In the genomic region with DNA sequence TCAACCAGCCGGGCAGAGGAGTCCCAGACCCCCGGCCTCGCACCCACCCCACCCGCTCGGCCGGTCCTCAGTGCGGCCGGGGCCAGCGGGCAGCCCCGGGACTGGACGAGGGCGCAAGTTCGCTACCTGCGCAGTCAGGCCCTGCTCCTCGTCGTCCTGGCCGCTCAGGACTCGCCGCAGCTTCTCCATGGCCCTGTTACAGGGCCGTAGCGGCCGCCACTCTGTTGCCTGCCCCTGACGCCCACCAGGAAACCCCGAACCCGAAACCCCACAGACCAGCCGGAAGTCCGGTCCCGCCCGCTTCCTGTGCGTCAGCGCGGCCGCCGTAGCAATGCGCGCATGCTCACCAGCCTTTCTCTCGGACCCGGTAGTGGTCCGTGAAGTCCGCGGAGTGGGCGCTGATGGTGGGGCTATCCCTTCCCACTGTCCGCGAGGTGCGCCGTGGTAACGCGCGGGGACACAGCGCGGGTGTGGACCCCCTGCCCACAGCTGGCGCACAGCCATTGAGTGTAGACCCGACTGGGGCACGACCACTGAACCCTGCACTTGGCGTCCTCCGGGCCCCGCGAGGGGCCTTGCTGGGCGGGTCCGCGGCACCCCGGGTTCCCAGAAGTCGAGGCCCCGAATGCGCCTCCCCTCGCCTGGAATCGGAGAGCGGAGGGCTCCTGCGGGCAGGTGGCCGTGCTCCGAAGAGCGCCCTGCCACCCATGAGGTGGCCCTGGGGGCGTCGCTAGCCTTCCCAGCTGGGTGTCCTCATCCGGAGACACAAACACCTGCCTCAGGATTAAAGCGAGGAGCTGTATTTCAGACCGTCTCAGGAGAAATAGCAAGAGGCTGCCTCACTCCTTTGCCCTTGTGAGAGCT, we compare ENCODE assay signal across 8 cellular contexts. TPM values are rescaled to one million over a fixed set of nuclear protein-coding genes. Genes with fewer than 3 reads are reported as not detected.
DNase-seq lines count a peak whose midpoint lies in the region; ATAC-seq and TF ChIP-seq lines count a peak whose summit lies in the region.

Gene SFT2D1 (minus strand): TSS at position 253 of the 864 bp plus-strand sequence. CDS start 64 bp downstream, at position 189.

- peak within 1 kb of the TSS; percentile 96 to 99 for H3K4me3 ChIP-seq in mesenchymal stem cell (ENCODE audit: insufficient read depth in 1 of 2, low read depth in 1 of 2, low read length in 2 of 2)

- H2BK12ac ChIP-seq in mesenchymal stem cell (ENCODE audit: low read length in 2 of 2): peak within 1 kb of the TSS in 1 of 2 experiments; percentile 47

- intact Hi-C loops in CD14-positive monocyte (cut with micrococcal nuclease): loop anchor here (1.0 to 5.0 kb wide), 5 partner anchors 40 to 750 kb away; partner anchors contain the start of genes MPC1 (in 1 of the 2) and RPS6KA2 (in 1 of the 2)

- ATAC-seq in GM19328 (IDR thresholded peaks at IDR 0.05; ENCODE audit: unreplicated experiment) (peak; percentile 89), HG03469 (IDR thresholded peaks at IDR 0.05; ENCODE audit: unreplicated experiment) (peak; percentile 81)
- ATAC-seq in effector memory CD8-positive, alpha-beta T cell (replicated peaks): peak; percentile 75

- H3K36me3 ChIP-seq in mesenchymal stem cell (ENCODE audit: control insufficient read depth in 1 of 2, insufficient read depth in 2 of 2, low read depth in 1 of 2, low read length in 2 of 2): peaks cover 0 to 12% of the 10 kb centered on the region in 2 experiments

- under 1% methylated on average over 70 of the region's 77 CpGs for WGBS in mesenchymal stem cell

- H3K9me3 Mint-ChIP-seq in CD14-positive monocyte: no peaks in the 10 kb centered on the region
- no peaks in the 10 kb centered on the region for H3K9me3 Mint-ChIP-seq in effector memory CD8-positive, alpha-beta T cell

- H3K9ac ChIP-seq in mesenchymal stem cell (ENCODE audit: low read length): peak within 1 kb of the TSS; percentile 97

- peak within 1 kb of the TSS; percentile 68 for H2AK5ac ChIP-seq in mesenchymal stem cell (ENCODE audit: low read length, severe bottlenecking)

- peak within 1 kb of the TSS; percentile 75 for H2BK15ac ChIP-seq in mesenchymal stem cell (ENCODE audit: low read depth, poor library complexity, severe bottlenecking)

- H2BK120ac ChIP-seq in mesenchymal stem cell (ENCODE audit: low read depth, low read length): peak within 1 kb of the TSS; percentile 87

- H3K27ac Mint-ChIP-seq in CD14-positive monocyte: peak within 1 kb of the TSS; percentile 96 to 98 (median 97)
- H3K27ac Mint-ChIP-seq in effector memory CD8-positive, alpha-beta T cell: peak within 1 kb of the TSS; percentile 87 to 88

- peak within 1 kb of the TSS; percentile 93 to 98 for H3K4me3 Mint-ChIP-seq in CD14-positive monocyte
- H3K4me3 Mint-ChIP-seq in effector memory CD8-positive, alpha-beta T cell: peak within 1 kb of the TSS in 1 of 2 donors; percentile 83

- peak within 1 kb of the TSS; percentile 98 for H4K8ac ChIP-seq in mesenchymal stem cell (ENCODE audit: low read length)

- H3K4me1 ChIP-seq in mesenchymal stem cell (ENCODE audit: control insufficient read depth, insufficient read depth, low read depth, low read length): peaks cover 8% of the 10 kb centered on the region

- H3K79me1 ChIP-seq in mesenchymal stem cell (replicated peaks; ENCODE audit: low read length, poor library complexity, severe bottlenecking): peaks cover 7% of the 10 kb centered on the region

- H3K4me2 ChIP-seq in mesenchymal stem cell (ENCODE audit: low read length, poor library complexity, severe bottlenecking): peak within 1 kb of the TSS; percentile 90

- no peaks in the 10 kb centered on the region for H3K9me3 ChIP-seq in mesenchymal stem cell (ENCODE audit: control insufficient read depth, low read length)

- peak within 1 kb of the TSS; percentile 94 to 99 for H3K18ac ChIP-seq in mesenchymal stem cell (ENCODE audit: low read depth in 1 of 2, low read length in 2 of 2)

- no peak for TF ChIP-seq CTCF in CD14-positive monocyte (IDR thresholded peaks at IDR 0.05)

- peak; percentile 92 for DNase-seq in CD14-positive monocyte (ENCODE audit: low spot score)
- DNase-seq in NCI-H82 (lab: John Stamatoyannopoulos, UW): peak; percentile 88
- peak; percentile 94 for DNase-seq in activated CD8-positive, alpha-beta memory T cell treated with anti-CD3 and anti-CD28 coated beads for 24 hours
- DNase-seq in effector memory CD8-positive, alpha-beta T cell: peak; percentile 63 to 69 (median 65)
- peak; percentile 87 for DNase-seq in mesenchymal stem cell
- peak; percentile 67 for DNase-seq in stimulated activated CD8-positive, alpha-beta memory T cell treated with anti-CD3 and anti-CD28 coated beads, Interleukin-12 subunit alpha, Interleukin-12 subunit beta, amount 100 ng/mL, for 24 hours (ENCODE audit: extremely low read depth)

- H3K27me3 Mint-ChIP-seq in CD14-positive monocyte (ENCODE audit: low read depth in 3 of 3): peaks cover 0 to 1% (median 0%) of the 10 kb centered on the region in 3 donors
- no peaks in the 10 kb centered on the region for H3K27me3 Mint-ChIP-seq in effector memory CD8-positive, alpha-beta T cell

- H3K14ac ChIP-seq in mesenchymal stem cell (ENCODE audit: low read length in 2 of 2): peak within 1 kb of the TSS; percentile 59 to 99

- H2BK5ac ChIP-seq in mesenchymal stem cell (ENCODE audit: low read depth, low read length, poor library complexity, severe bottlenecking): peak within 1 kb of the TSS; percentile 61

- H3K36me3 Mint-ChIP-seq in CD14-positive monocyte: peaks cover 2 to 9% of the 10 kb centered on the region in 2 donors
- peaks cover 7% of the 10 kb centered on the region for H3K36me3 Mint-ChIP-seq in effector memory CD8-positive, alpha-beta T cell (ENCODE audit: insufficient read depth)

- H2AFZ ChIP-seq in mesenchymal stem cell (ENCODE audit: low read depth, low read length): peak within 1 kb of the TSS; percentile 95

- peaks cover 0 to 4% of the 10 kb centered on the region in 2 experiments for H3K27me3 ChIP-seq in mesenchymal stem cell (ENCODE audit: control insufficient read depth in 1 of 2, insufficient read depth in 1 of 2, low read length in 2 of 2)

- H4K91ac ChIP-seq in mesenchymal stem cell (ENCODE audit: low read length): peak within 1 kb of the TSS; percentile 98

- peak within 1 kb of the TSS; percentile 31 for H3K27ac ChIP-seq in mesenchymal stem cell (ENCODE audit: low read length, poor library complexity, severe bottlenecking)

- peak within 1 kb of the TSS; percentile 90 to 93 for H3K4ac ChIP-seq in mesenchymal stem cell (ENCODE audit: low read depth in 1 of 2, low read length in 2 of 2)

- peak within 1 kb of the TSS in 1 of 2 experiments; percentile 91 for H3K23ac ChIP-seq in mesenchymal stem cell (ENCODE audit: low read length in 2 of 2)

- peaks cover 22% of the 10 kb centered on the region for H3K4me1 Mint-ChIP-seq in CD14-positive monocyte
- peaks cover 9 to 11% of the 10 kb centered on the region in 2 donors for H3K4me1 Mint-ChIP-seq in effector memory CD8-positive, alpha-beta T cell (ENCODE audit: low read depth in 2 of 2)

RNA-seq across cellular contexts. Expression of gene SFT2D1, which starts in this region (rescaled TPM):
- 100 to 1,000 TPM; 140 to 166 TPM for polyA plus RNA-seq in CD14-positive monocyte
- polyA plus RNA-seq in mesenchymal stem cell (2013, experiment 1 of 2): 57.5 TPM
- polyA plus RNA-seq in mesenchymal stem cell (2013, experiment 2 of 2): 62.7 TPM

Comparison
In these comparisons a context has a peak if more than half of its experiments do, and no peak if none do; other contexts are left out.
1. Peak in every context shown above with its lines: DNase-seq, ATAC-seq, H3K4me3 ChIP-seq and H3K27ac ChIP-seq.